Comparison of ENCODE assay signal across 21 cellular contexts in the genomic region with DNA sequence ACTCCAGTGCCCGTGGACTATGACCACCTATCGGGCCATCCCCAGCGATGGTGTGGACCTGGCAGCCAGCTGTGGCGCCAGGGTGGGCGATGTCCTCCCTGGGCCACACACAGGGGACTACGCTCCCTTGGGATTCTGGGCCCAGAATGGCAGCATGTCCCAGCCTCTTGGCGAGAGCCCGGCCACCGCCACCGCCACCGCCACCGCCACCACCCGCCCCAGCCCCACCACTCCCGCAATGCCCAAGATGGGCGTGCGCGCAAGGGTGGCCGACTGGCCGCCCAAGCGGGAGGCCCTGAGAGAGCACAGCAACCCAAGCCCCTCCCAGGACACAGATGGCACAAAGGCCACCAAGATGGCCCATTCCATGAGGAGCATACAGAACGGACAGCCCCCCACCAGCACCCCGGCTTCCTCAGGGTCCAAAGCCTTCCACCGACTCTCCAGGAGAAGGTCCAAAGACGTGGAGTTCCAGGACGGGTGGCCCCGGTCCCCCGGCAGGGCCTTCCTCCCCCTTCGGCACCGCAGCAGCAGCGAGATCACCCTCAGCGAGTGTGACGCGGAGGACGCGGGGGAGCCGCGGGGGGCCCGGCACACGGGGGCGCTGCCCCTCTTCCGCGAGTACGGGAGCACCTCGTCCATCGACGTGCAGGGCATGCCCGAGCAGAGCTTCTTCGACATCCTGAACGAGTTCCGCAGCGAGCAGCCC.
DNase-seq lines count a peak whose midpoint lies in the region; ATAC-seq and TF ChIP-seq lines count a peak whose summit lies in the region.
"Had no signal": no experiment of that assay in that cellular context is flagged by ENCODE, and none has a peak within 500 bp of the region (broad histone marks: within the 10 kb centered on the region; RNA-seq: fewer than 3 reads in every experiment).

No MANE protein-coding gene starts in this region.

- H3K4me2 ChIP-seq in neuronal stem cell (ENCODE audit: insufficient read depth, low read length, poor library complexity, severe bottlenecking) = no peak overlapping the region
- H3K4me2 ChIP-seq: KMS-11, PC-9 had no signal

- no peak overlapping the region for H2BK120ac ChIP-seq in neuronal stem cell (ENCODE audit: low read depth, low read length)

- H3K27ac ChIP-seq in VCaP = peak overlapping the region; percentile 98
- H3K27ac ChIP-seq in neuronal stem cell (replicated peaks; ENCODE audit: low read length) = no peak overlapping the region
- H3K27ac ChIP-seq: KMS-11, PC-9 had no signal

- H3K27me3 Mint-ChIP-seq in stimulated activated naive CD8-positive, alpha-beta T cell treated with anti-CD3 and anti-CD28 coated beads, Interleukin-15, amount 100 ng/mL, for 72 hours = no peaks in the 10 kb centered on the region
- no peaks in the 10 kb centered on the region for H3K27me3 Mint-ChIP-seq in activated CD4-positive, alpha-beta memory T cell treated with anti-CD3 and anti-CD28 coated beads for 36 hours
- H3K27me3 Mint-ChIP-seq: CD4-positive, CD25-positive, alpha-beta regulatory T cell had no signal

- peaks cover 0 to 4% of the 10 kb centered on the region in 2 donors for H3K9me3 Mint-ChIP-seq in stimulated activated naive CD8-positive, alpha-beta T cell treated with anti-CD3 and anti-CD28 coated beads, Interleukin-15, amount 100 ng/mL, for 72 hours
- H3K9me3 Mint-ChIP-seq in activated CD4-positive, alpha-beta memory T cell treated with anti-CD3 and anti-CD28 coated beads for 36 hours = no peaks in the 10 kb centered on the region
- H3K9me3 Mint-ChIP-seq: CD4-positive, CD25-positive, alpha-beta regulatory T cell; H9 had no signal

- H3K4me1 ChIP-seq in neuronal stem cell (ENCODE audit: control insufficient read depth in 2 of 2, insufficient read depth in 1 of 2, low read depth in 1 of 2, low read length in 2 of 2) = peaks cover 0 to 3% of the 10 kb centered on the region in 2 donors

- H3K9me3 ChIP-seq in neuronal stem cell (replicated peaks in 1 of 2; ENCODE audit: control insufficient read depth in 2 of 2, insufficient read depth in 1 of 2, low read depth in 1 of 2, low read length in 2 of 2) = peaks cover 0 to under 1% of the 10 kb centered on the region in 2 donors

- POLR2A ChIA-PET in activated CD4-positive, alpha-beta memory T cell treated with anti-CD3 and anti-CD28 coated beads for 36 hours (lab: Charles Lee) = interaction anchor here (1.0 to 2.1 kb wide), 3 partner anchors 9 to 78 kb away, joined by 3 to 8 read pairs (median 6); no protein-coding TSS in a partner anchor

- no peak overlapping the region for H2BK15ac ChIP-seq in neuronal stem cell (ENCODE audit: low read length)

- no CpG with 5 or more reads among the region's 51 CpGs for WGBS in neuronal stem cell (ENCODE audit: extremely low coverage in 2 of 2, insufficient read length in 2 of 2, insufficient replicate concordance in 1 of 2), 2 donors

- no peak for TF ChIP-seq CTCF in VCaP (conservative IDR thresholded peaks at IDR 0.05)

- H3K36me3 Mint-ChIP-seq in activated CD4-positive, alpha-beta memory T cell treated with anti-CD3 and anti-CD28 coated beads for 36 hours = peaks cover 4% of the 10 kb centered on the region

- H4K91ac ChIP-seq in neuronal stem cell (ENCODE audit: low read depth, low read length, poor library complexity) = no peak overlapping the region

- ATAC-seq in stimulated activated naive CD8-positive, alpha-beta T cell treated with anti-CD3 and anti-CD28 coated beads, Interleukin-15, amount 100 ng/mL, for 72 hours = peak; percentile 30
- ATAC-seq in stimulated activated naive CD8-positive, alpha-beta T cell treated with anti-CD3 and anti-CD28 coated beads, Interleukin-15, Interleukin-2, amounts not matched to agents 100 U/mL and 50 U/mL, for 24 hours = no peak
- ATAC-seq in GM18502 (IDR thresholded peaks at IDR 0.05; ENCODE audit: poor library complexity, unreplicated experiment) = no peak
- ATAC-seq in HG02763 (IDR thresholded peaks at IDR 0.05; ENCODE audit: unreplicated experiment) = no peak

- no peak overlapping the region for H2AFZ ChIP-seq in neuronal stem cell (ENCODE audit: low read length)
- H2AFZ ChIP-seq: PC-9 had no signal

- H3K4me3 Mint-ChIP-seq in stimulated activated naive CD8-positive, alpha-beta T cell treated with anti-CD3 and anti-CD28 coated beads, Interleukin-15, amount 100 ng/mL, for 72 hours = no peak overlapping the region
- no peak overlapping the region for H3K4me3 Mint-ChIP-seq in activated CD4-positive, alpha-beta memory T cell treated with anti-CD3 and anti-CD28 coated beads for 36 hours
- H3K4me3 Mint-ChIP-seq: CD4-positive, CD25-positive, alpha-beta regulatory T cell; H9 had no signal

- no peak overlapping the region for H3K27ac Mint-ChIP-seq in stimulated activated naive CD8-positive, alpha-beta T cell treated with anti-CD3 and anti-CD28 coated beads, Interleukin-15, amount 100 ng/mL, for 72 hours
- no peak overlapping the region for H3K27ac Mint-ChIP-seq in activated CD4-positive, alpha-beta memory T cell treated with anti-CD3 and anti-CD28 coated beads for 36 hours
- H3K27ac Mint-ChIP-seq: CD4-positive, CD25-positive, alpha-beta regulatory T cell had no signal

- no peak overlapping the region for H3K14ac ChIP-seq in neuronal stem cell (ENCODE audit: low read length)

- H4K8ac ChIP-seq in neuronal stem cell (ENCODE audit: low read depth, low read length) = no peak overlapping the region

- H3K4me1 Mint-ChIP-seq in stimulated activated naive CD8-positive, alpha-beta T cell treated with anti-CD3 and anti-CD28 coated beads, Interleukin-15, amount 100 ng/mL, for 72 hours = peaks cover 24% of the 10 kb centered on the region
- peaks cover 16% of the 10 kb centered on the region for H3K4me1 Mint-ChIP-seq in activated CD4-positive, alpha-beta memory T cell treated with anti-CD3 and anti-CD28 coated beads for 36 hours (ENCODE audit: low read depth)

- no peak overlapping the region for H3K23ac ChIP-seq in neuronal stem cell (ENCODE audit: low read depth, low read length, poor library complexity)

- no peaks in the 10 kb centered on the region for H3K27me3 ChIP-seq in neuronal stem cell (ENCODE audit: control insufficient read depth in 3 of 3, insufficient read depth in 3 of 3, low read depth in 1 of 3, low read length in 3 of 3)

- peak overlapping the region; percentile 53 for H2BK5ac ChIP-seq in neuronal stem cell (ENCODE audit: low read length)

- peaks cover 7 to 28% of the 10 kb centered on the region in 2 donors for H3K36me3 ChIP-seq in neuronal stem cell (replicated peaks in 1 of 2; ENCODE audit: control insufficient read depth in 2 of 2, insufficient read depth in 2 of 2, low read length in 2 of 2)

- H3K79me1 ChIP-seq in neuronal stem cell (ENCODE audit: low read depth, low read length) = peaks cover 2% of the 10 kb centered on the region

- no peak for DNase-seq in stimulated activated naive CD8-positive, alpha-beta T cell treated with anti-CD3 and anti-CD28 coated beads, Interleukin-15, amount 100 ng/mL, for 72 hours
- no peak for DNase-seq in stimulated activated naive CD8-positive, alpha-beta T cell treated with anti-CD3 and anti-CD28 coated beads, Interleukin-15, Interleukin-2, amounts not matched to agents 100 U/mL and 50 U/mL, for 24 hours
- DNase-seq in neuronal stem cell (ENCODE audit: low spot score) (no peak), NCI-H2196 treated with DMSO at 0.1 percent for 48 hours (lab: John Stamatoyannopoulos, UW; ENCODE audit: unreplicated experiment) (no peak)
- no peak for DNase-seq in activated CD4-positive, alpha-beta memory T cell treated with anti-CD3 and anti-CD28 coated beads for 36 hours
- DNase-seq: CD4-positive, CD25-positive, alpha-beta regulatory T cell; COR-L47; H9; NCI-H1092 treated with DMSO at 0.1 percent for 48 hours; NCI-H146; NCI-H2029; NCI-H226; NCI-H510A treated with DMSO at 0.1 percent for 48 hours; NCI-H748 treated with DMSO at 0.1 percent for 48 hours; PC-9; RPMI8226; SHP77 had no signal

- CTCF ChIA-PET in activated CD4-positive, alpha-beta memory T cell treated with anti-CD3 and anti-CD28 coated beads for 36 hours (lab: Charles Lee) = interaction anchor here (1.0 to 1.6 kb wide), 2 partner anchors 179 to 253 kb away, joined by 3 to 11 read pairs; no protein-coding TSS in a partner anchor

- H3K18ac ChIP-seq in neuronal stem cell (ENCODE audit: low read length) = peak overlapping the region; percentile 71

- intact Hi-C loops in activated CD4-positive, alpha-beta memory T cell treated with anti-CD3 and anti-CD28 coated beads for 36 hours (cut with micrococcal nuclease) = loop anchor here (1.0 to 2.0 kb wide), 3 partner anchors 32 to 174 kb away; a partner anchor contains a TSS

- H2BK12ac ChIP-seq in neuronal stem cell (ENCODE audit: low read length) = no peak overlapping the region

- no peak overlapping the region for H3K4me3 ChIP-seq in neuronal stem cell (ENCODE audit: low read length in 2 of 2)
- H3K4me3 ChIP-seq: PC-9 had no signal

- no peak overlapping the region for H3K9ac ChIP-seq in neuronal stem cell (ENCODE audit: low read depth, low read length, poor library complexity)
- H3K9ac ChIP-seq: KMS-11 had no signal

- H3K4ac ChIP-seq in neuronal stem cell (ENCODE audit: low read length) = no peak overlapping the region

- H2AK5ac ChIP-seq in neuronal stem cell (ENCODE audit: low read depth, low read length) = no peak overlapping the region
